8 cellular contexts compared by ENCODE assay signal in genomic region chr22:31970490-31971444, GRCh38. TPM values are rescaled to one million over a fixed set of nuclear protein-coding genes. Genes with fewer than 3 reads are reported as not detected.
A peak's percentile ranks its signal among the peaks of the same experiment; 100 is the strongest.
DNase-seq lines count a peak whose midpoint lies in the region; ATAC-seq, FAIRE-seq and TF ChIP-seq lines count a peak whose summit lies in the region.

No MANE protein-coding gene starts in this region.

- H3K27ac ChIP-seq in hepatocyte, result no peak overlapping the region

- no peak for ATAC-seq in GM18873 (IDR thresholded peaks at IDR 0.05; ENCODE audit: low FRiP score, unreplicated experiment)

- peak overlapping the region; percentile 98 for H3K4me2 ChIP-seq in hepatocyte

- WGBS in hepatocyte (ENCODE audit: low lambda C conversion rate, missing lambda C conversion rate), result 26% methylated on average over 41 of the region's 55 CpGs

- H3K4me3 ChIP-seq in astrocyte of the cerebellum (ENCODE audit: low read depth, low read length) (peak overlapping the region; percentile 46), hepatocyte (peak overlapping the region; percentile 71), retinal pigment epithelial cell (ENCODE audit: low read length) (peak overlapping the region; percentile 56)

- peak; percentile 71 for DNase-seq in DMS153 (lab: John Stamatoyannopoulos, UW)
- peak; percentile 86 for DNase-seq in H54 (ENCODE audit: insufficient read length, low spot score)
- peak; percentile 69 to 87 (median 78) for DNase-seq in NCI-H1417 (lab: John Stamatoyannopoulos, UW)
- peak; percentile 68 for DNase-seq in T-helper 22 cell (ENCODE audit: low read depth)
- DNase-seq in astrocyte of the cerebellum (ENCODE audit: low read depth), result peak; percentile 23
- DNase-seq in hepatocyte (ENCODE audit: low spot score), result peak; percentile 91
- DNase-seq in retinal pigment epithelial cell (ENCODE audit: low read depth), result no peak

- peak overlapping the region; percentile 97 for H2AFZ ChIP-seq in hepatocyte

- H3K27me3 ChIP-seq in hepatocyte, result no peaks in the 10 kb centered on the region

- in situ Hi-C loops in astrocyte of the cerebellum (cut with HindIII; ENCODE audit: low sequenced_read_pairs), result loop anchor here (25.0 kb wide), 1 partner anchor 258 kb away; no protein-coding TSS in a partner anchor

- H3K9me2 ChIP-seq in hepatocyte (replicated peaks; ENCODE audit: insufficient read depth), result no peaks in the 10 kb centered on the region

- no peak; the same call in 1 of the 2 replicates for TF ChIP-seq POLR2A in H54 (IDR thresholded peaks at IDR 0.05; ENCODE audit: low read depth, low read length)

- no peaks in the 10 kb centered on the region for H3K79me2 ChIP-seq in hepatocyte

- no peaks in the 10 kb centered on the region for H3K9me3 ChIP-seq in hepatocyte (ENCODE audit: low read depth)

- peak; percentile 88 for TF ChIP-seq CTCF in astrocyte of the cerebellum (IDR thresholded peaks at IDR 0.05; ENCODE audit: low read depth, low read length, missing control alignments)
- TF ChIP-seq CTCF in hepatocyte (IDR thresholded peaks at IDR 0.05; ENCODE audit: poor library complexity), result peak; percentile 97
- peak; percentile 93 for TF ChIP-seq CTCF in retinal pigment epithelial cell (conservative IDR thresholded peaks at IDR 0.05; ENCODE audit: low read depth, low read length)

- H3K4me1 ChIP-seq in hepatocyte (ENCODE audit: insufficient read depth), result no peaks in the 10 kb centered on the region

- no peaks in the 10 kb centered on the region for H4K20me1 ChIP-seq in hepatocyte (ENCODE audit: insufficient read depth, poor library complexity, severe bottlenecking)

- H3K36me3 ChIP-seq in hepatocyte (replicated peaks; ENCODE audit: insufficient read depth, low read depth), result no peaks in the 10 kb centered on the region

- no peak for FAIRE-seq in H54 (lab: Jason Lieb, UNC)

RNA-seq across cellular contexts. Expression of gene YWHAH, which starts 26.4 kb away (rescaled TPM):
- total RNA-seq in hepatocyte, result 80.7 and 87.0 TPM in 2 replicates
- polyA plus RNA-seq in hepatocyte, result 122 and 135 TPM in 2 replicates
